In genomic region chr1:199168895-199169294, GRCh38 we compare ENCODE assay signal across 25 cellular contexts.
DNase-seq lines count a peak whose midpoint lies in the region; ATAC-seq and TF ChIP-seq lines count a peak whose summit lies in the region.
"Had no signal": no experiment of that assay in that cellular context is flagged by ENCODE, and none has a peak within 500 bp of the region (broad histone marks: within the 10 kb centered on the region; RNA-seq: fewer than 3 reads in every experiment).

No MANE protein-coding gene starts in this region.

- H3K4me3 ChIP-seq in CD4-positive, CD25-positive, alpha-beta regulatory T cell (ENCODE audit: low read depth, low read length): no peak overlapping the region
- no peak overlapping the region for H3K4me3 ChIP-seq in CD8-positive, alpha-beta memory T cell (ENCODE audit: low read length)
- no peak overlapping the region for H3K4me3 ChIP-seq in OCI-LY3 (ENCODE audit: low read length)
- H3K4me3 ChIP-seq: BLaER1, psoas muscle, thoracic aorta had no signal

- no peaks in the 10 kb centered on the region for H3K79me2 ChIP-seq in OCI-LY3 (ENCODE audit: low read length)

- H3K4me3 Mint-ChIP-seq in CD4-positive, CD25-positive, alpha-beta regulatory T cell: peak overlapping the region in 1 of 4 donors; percentile 44
- H3K4me3 Mint-ChIP-seq in CD8-positive, alpha-beta memory T cell: peak overlapping the region in 5 of 7 donors; percentile 0 to 42 (median 24)
- peak overlapping the region; percentile 1 to 16 for H3K4me3 Mint-ChIP-seq in effector memory CD8-positive, alpha-beta T cell
- H3K4me3 Mint-ChIP-seq: activated CD4-positive, alpha-beta T cell treated with anti-CD3 and anti-CD28 coated beads, Interleukin-2, amount 10 ng/mL, durations not matched to agents 24 days and 14 days; dendritic cell treated with granulocyte-macrophage colony-stimulating factor and Interleukin-4, amounts not matched to agents 40 ng/mL and 50 ng/mL, for 4 days had no signal

- H3K4me1 ChIP-seq in CD4-positive, CD25-positive, alpha-beta regulatory T cell (ENCODE audit: control insufficient read depth, insufficient read depth, low read length, poor library complexity, severe bottlenecking): peaks cover 18% of the 10 kb centered on the region
- peaks cover 38% of the 10 kb centered on the region for H3K4me1 ChIP-seq in CD8-positive, alpha-beta memory T cell (ENCODE audit: insufficient read depth, low read length)
- peaks cover 30% of the 10 kb centered on the region for H3K4me1 ChIP-seq in OCI-LY3 (ENCODE audit: low read length)
- H3K4me1 ChIP-seq: psoas muscle had no signal

- H3K36me3 Mint-ChIP-seq in CD4-positive, CD25-positive, alpha-beta regulatory T cell: no peaks in the 10 kb centered on the region
- H3K36me3 Mint-ChIP-seq in CD8-positive, alpha-beta memory T cell: no peaks in the 10 kb centered on the region
- H3K36me3 Mint-ChIP-seq in effector memory CD8-positive, alpha-beta T cell (ENCODE audit: insufficient read depth): no peaks in the 10 kb centered on the region

- CTCF ChIA-PET in CD8-positive, alpha-beta memory T cell (lab: Charles Lee): no interaction called here

- no peak for TF ChIP-seq CTCF in OCI-LY3 (IDR thresholded peaks at IDR 0.05; ENCODE audit: low read depth, low read length)

- no peaks in the 10 kb centered on the region for H3K36me3 ChIP-seq in CD4-positive, CD25-positive, alpha-beta regulatory T cell (ENCODE audit: control insufficient read depth, insufficient read depth, low read length)
- H3K36me3 ChIP-seq in CD8-positive, alpha-beta memory T cell (ENCODE audit: insufficient read depth, low read length): no peaks in the 10 kb centered on the region
- H3K36me3 ChIP-seq in OCI-LY3 (replicated peaks; ENCODE audit: low read depth, low read length): no peaks in the 10 kb centered on the region
- H3K36me3 ChIP-seq: BLaER1, thoracic aorta, WERI-Rb-1 had no signal

- peak; percentile 47 to 55 for ATAC-seq in CD4-positive, CD25-positive, alpha-beta regulatory T cell (ENCODE audit: low read depth in 2 of 2)
- peak; percentile 57 for ATAC-seq in effector memory CD8-positive, alpha-beta T cell (replicated peaks)
- ATAC-seq in HG02798 (IDR thresholded peaks at IDR 0.05; ENCODE audit: poor library complexity, unreplicated experiment): no peak
- ATAC-seq: psoas muscle; stimulated activated naive CD8-positive, alpha-beta T cell treated with anti-CD3 and anti-CD28 coated beads, Interleukin-15, Interleukin-2, amounts not matched to agents 100 U/mL and 50 U/mL, for 24 hours had no signal

- no peak overlapping the region for H3K27ac Mint-ChIP-seq in CD4-positive, CD25-positive, alpha-beta regulatory T cell
- H3K27ac Mint-ChIP-seq in CD8-positive, alpha-beta memory T cell: peak overlapping the region in 7 of 8 donors; percentile 41 to 90 (median 58)
- peak overlapping the region in 1 of 2 donors; percentile 20 for H3K27ac Mint-ChIP-seq in effector memory CD8-positive, alpha-beta T cell
- H3K27ac Mint-ChIP-seq: activated CD4-positive, alpha-beta T cell treated with anti-CD3 and anti-CD28 coated beads, Interleukin-2, amount 10 ng/mL, durations not matched to agents 24 days and 14 days; dendritic cell treated with granulocyte-macrophage colony-stimulating factor and Interleukin-4, amounts not matched to agents 40 ng/mL and 50 ng/mL, for 4 days had no signal

- peaks cover 12 to 48% (median 18%) of the 10 kb centered on the region in 4 donors for H3K4me1 Mint-ChIP-seq in CD4-positive, CD25-positive, alpha-beta regulatory T cell
- peaks cover 50 to 60% (median 51%) of the 10 kb centered on the region in 3 donors for H3K4me1 Mint-ChIP-seq in CD8-positive, alpha-beta memory T cell
- H3K4me1 Mint-ChIP-seq in effector memory CD8-positive, alpha-beta T cell (ENCODE audit: low read depth in 2 of 2): peaks cover 35 to 38% of the 10 kb centered on the region in 2 donors

- DNase-seq in CD4-positive, CD25-positive, alpha-beta regulatory T cell: peak in 2 of 3 donors; percentile 6 to 9
- DNase-seq in CD8-positive, alpha-beta memory T cell: peak in 1 of 5 donors; percentile 33
- DNase-seq in effector memory CD8-positive, alpha-beta T cell: peak in 2 of 3 experiments; percentile 12
- DNase-seq in middle frontal gyrus (ENCODE audit: extremely low spot score, low spot score) (no peak), cardiac septum (ENCODE audit: low spot score) (no peak), AML-193 (lab: John Stamatoyannopoulos, UW) (no peak)
- DNase-seq: activated CD4-positive, alpha-beta T cell treated with anti-CD3 and anti-CD28 coated beads, Interleukin-2, amount 10 ng/mL, durations not matched to agents 24 days and 14 days; activated naive CD4-positive, alpha-beta T cell treated with anti-CD3 and anti-CD28 coated beads, Interleukin-2, amount 50 U/mL, for 16 hours; activated T-cell treated with anti-CD3 and anti-CD28 coated beads, Interleukin-2, amount 50 U/mL, for 48 hours; aorta; Calu3; GOT3; mesenchymal stem cell; NCI-H1092 treated with DMSO at 0.1 percent for 48 hours; NCI-H187 treated with DMSO at 0.1 percent for 48 hours; NCI-H524 treated with DMSO at 0.1 percent for 48 hours; occipital lobe; psoas muscle; stimulated activated naive CD8-positive, alpha-beta T cell treated with anti-CD3 and anti-CD28 coated beads, Interleukin-15, Interleukin-2, amounts not matched to agents 100 U/mL and 50 U/mL, for 24 hours; WERI-Rb-1 had no signal

- H3K9me3 ChIP-seq in CD4-positive, CD25-positive, alpha-beta regulatory T cell (ENCODE audit: control insufficient read depth in 2 of 2, low read length in 2 of 2): no peaks in the 10 kb centered on the region
- H3K9me3 ChIP-seq in CD8-positive, alpha-beta memory T cell (ENCODE audit: low read length): no peaks in the 10 kb centered on the region
- no peaks in the 10 kb centered on the region for H3K9me3 ChIP-seq in OCI-LY3 (ENCODE audit: insufficient read depth, low read length)
- H3K9me3 ChIP-seq: BLaER1, psoas muscle, thoracic aorta had no signal

- H3K27me3 ChIP-seq in CD4-positive, CD25-positive, alpha-beta regulatory T cell (ENCODE audit: control insufficient read depth, insufficient read depth, low read length): no peaks in the 10 kb centered on the region
- H3K27me3 ChIP-seq in CD8-positive, alpha-beta memory T cell (ENCODE audit: insufficient read depth, low read length, poor library complexity, severe bottlenecking): no peaks in the 10 kb centered on the region
- no peaks in the 10 kb centered on the region for H3K27me3 ChIP-seq in OCI-LY3 (ENCODE audit: low read depth, low read length)
- H3K27me3 ChIP-seq: BLaER1 had no signal

- no peak overlapping the region for H2AFZ ChIP-seq in OCI-LY3 (ENCODE audit: low read depth, low read length)

- H3K9ac ChIP-seq in OCI-LY3 (ENCODE audit: low read length): no peak overlapping the region
- H3K9ac ChIP-seq: BLaER1 had no signal

- intact Hi-C loops in cardiac septum (cut with DNase I): no loop called here

- no peaks in the 10 kb centered on the region for H4K20me1 ChIP-seq in OCI-LY3 (ENCODE audit: insufficient read depth, low read length)
- H4K20me1 ChIP-seq: BLaER1 had no signal

- H3K27ac ChIP-seq in CD4-positive, CD25-positive, alpha-beta regulatory T cell (ENCODE audit: insufficient read depth, low read length, poor library complexity, severe bottlenecking): no peak overlapping the region
- no peak overlapping the region for H3K27ac ChIP-seq in CD8-positive, alpha-beta memory T cell (ENCODE audit: low read depth, low read length)
- no peak overlapping the region for H3K27ac ChIP-seq in OCI-LY3 (ENCODE audit: low read length)
- H3K27ac ChIP-seq: BLaER1, psoas muscle, thoracic aorta, WERI-Rb-1 had no signal

- H3K27me3 Mint-ChIP-seq in CD4-positive, CD25-positive, alpha-beta regulatory T cell: peaks cover 9% of the 10 kb centered on the region
- no peaks in the 10 kb centered on the region for H3K27me3 Mint-ChIP-seq in CD8-positive, alpha-beta memory T cell
- H3K27me3 Mint-ChIP-seq in effector memory CD8-positive, alpha-beta T cell: no peaks in the 10 kb centered on the region

- peaks cover 0 to 2% (median 0%) of the 10 kb centered on the region in 7 donors for H3K9me3 Mint-ChIP-seq in CD4-positive, CD25-positive, alpha-beta regulatory T cell
- H3K9me3 Mint-ChIP-seq in CD8-positive, alpha-beta memory T cell: no peaks in the 10 kb centered on the region
- no peaks in the 10 kb centered on the region for H3K9me3 Mint-ChIP-seq in effector memory CD8-positive, alpha-beta T cell
- H3K9me3 Mint-ChIP-seq: dendritic cell treated with granulocyte-macrophage colony-stimulating factor and Interleukin-4, amounts not matched to agents 40 ng/mL and 50 ng/mL, for 4 days had no signal

- H3K4me2 ChIP-seq in OCI-LY3 (ENCODE audit: low read length): peak overlapping the region; percentile 8
- H3K4me2 ChIP-seq: BLaER1 had no signal

- POLR2A ChIA-PET in CD8-positive, alpha-beta memory T cell (lab: Charles Lee): no interaction called here

Comparison
In these comparisons a context has a peak if more than half of its experiments do, and no peak if none do; other contexts are left out.
1. DNase-seq: peak in CD4-positive, CD25-positive, alpha-beta regulatory T cell (2 of 3) and effector memory CD8-positive, alpha-beta T cell (2 of 3); none in middle frontal gyrus (single experiment), cardiac septum (single experiment) and AML-193 (0 of 2).
2. H3K27ac Mint-ChIP-seq: peak in CD8-positive, alpha-beta memory T cell (7 of 8); none in CD4-positive, CD25-positive, alpha-beta regulatory T cell (0 of 3).